ENCODE assay signal across 18 cellular contexts in the genomic region with DNA sequence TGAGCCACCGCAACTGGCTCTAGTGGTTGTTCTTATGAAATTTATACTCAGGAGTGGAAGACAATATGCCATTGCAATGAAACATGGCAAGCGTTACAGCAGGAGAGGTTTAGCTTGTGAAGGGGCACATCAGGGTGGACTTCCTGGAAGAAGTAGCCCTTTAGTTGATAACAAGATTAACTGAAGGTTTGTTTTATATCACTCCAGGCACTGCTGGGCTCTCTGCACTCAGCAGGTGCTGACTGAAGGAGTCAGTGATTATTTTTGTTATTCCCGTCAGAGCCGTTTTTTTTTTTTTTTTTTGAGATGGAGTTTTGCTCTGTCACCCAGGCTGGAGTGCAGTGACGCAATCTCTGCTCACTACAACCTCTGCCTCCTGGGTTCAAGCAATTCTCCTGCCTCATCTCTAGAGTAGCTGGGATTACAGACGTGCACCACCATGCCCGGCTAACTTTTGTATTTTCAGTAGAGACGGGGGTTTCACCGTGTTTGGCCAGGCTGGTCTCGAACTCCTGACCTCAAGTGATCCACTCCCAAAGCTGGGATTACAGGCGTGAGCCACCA.
"Had no signal": no experiment of that assay in that cellular context is flagged by ENCODE, and none has a peak within 500 bp of the region (broad histone marks: within the 10 kb centered on the region; RNA-seq: fewer than 3 reads in every experiment).

No MANE protein-coding gene starts in this region.

- H3K36me3 ChIP-seq: cardiac muscle cell, lower lobe of right lung, sigmoid colon, thyroid gland had no signal

- H3K27ac ChIP-seq: cardiac muscle cell, epithelial cell of prostate, foreskin keratinocyte, hepatocyte, lower lobe of right lung, sigmoid colon, thyroid gland had no signal

- FAIRE-seq: islet of Langerhans had no signal

- H3K27me3 Mint-ChIP-seq: activated CD4-positive, alpha-beta memory T cell treated with anti-CD3 and anti-CD28 coated beads for 36 hours; activated naive CD8-positive, alpha-beta T cell treated with anti-CD3 and anti-CD28 coated beads for 36 hours had no signal

- H3K9me3 ChIP-seq: lower lobe of right lung, sigmoid colon, thyroid gland had no signal

- H3K4me3 ChIP-seq: cardiac muscle cell, hepatocyte, lower lobe of right lung, sigmoid colon, thyroid gland had no signal

- H3K79me2 ChIP-seq: hepatocyte had no signal

- H3K27me3 ChIP-seq: foreskin keratinocyte, hepatocyte, sigmoid colon, thyroid gland had no signal

- H2AFZ ChIP-seq: hepatocyte had no signal

- H3K9me3 Mint-ChIP-seq: activated CD4-positive, alpha-beta memory T cell treated with anti-CD3 and anti-CD28 coated beads for 36 hours; stimulated activated naive B cell treated with anti-CD40 and anti-IgM and Interleukin-4, amounts not matched to agents 10 μg/mL and 1 μg/mL and 100 μg/mL, for 72 hours had no signal

- DNase-seq: activated CD4-positive, alpha-beta memory T cell treated with anti-CD3 and anti-CD28 coated beads for 36 hours; activated CD4-positive, CD25-positive, alpha-beta regulatory T cell treated with anti-CD3 and anti-CD28 coated beads, Interleukin-2, amount 50 U/mL, for 72 hours; activated naive CD4-positive, alpha-beta T cell; activated naive CD8-positive, alpha-beta T cell treated with anti-CD3 and anti-CD28 coated beads for 36 hours; activated T-cell treated with anti-CD3 and anti-CD28 coated beads for 4 hours; amniotic stem cell; foreskin keratinocyte; left colon; lower lobe of right lung; naive thymus-derived CD8-positive, alpha-beta T cell; sigmoid colon; stimulated activated CD4-positive, alpha-beta T cell treated with anti-CD3 and anti-CD28 coated beads, Interleukin-4, amount 100 ng/mL, for 24 hours; stimulated activated naive B cell treated with anti-CD40 and anti-IgM and Interleukin-4, amounts not matched to agents 10 μg/mL and 1 μg/mL and 100 μg/mL, for 72 hours; thyroid gland had no signal

- H3K4me3 Mint-ChIP-seq: activated CD4-positive, alpha-beta memory T cell treated with anti-CD3 and anti-CD28 coated beads for 36 hours; activated naive CD8-positive, alpha-beta T cell treated with anti-CD3 and anti-CD28 coated beads for 36 hours; stimulated activated naive B cell treated with anti-CD40 and anti-IgM and Interleukin-4, amounts not matched to agents 10 μg/mL and 1 μg/mL and 100 μg/mL, for 72 hours had no signal

- ATAC-seq: foreskin keratinocyte; left colon; naive thymus-derived CD8-positive, alpha-beta T cell; stimulated activated naive B cell treated with anti-CD40 and anti-IgM and Interleukin-4, amounts not matched to agents 10 μg/mL and 1 μg/mL and 100 μg/mL, for 72 hours had no signal

- H3K4me2 ChIP-seq: hepatocyte had no signal

- H3K27ac Mint-ChIP-seq: activated CD4-positive, alpha-beta memory T cell treated with anti-CD3 and anti-CD28 coated beads for 36 hours; stimulated activated naive B cell treated with anti-CD40 and anti-IgM and Interleukin-4, amounts not matched to agents 10 μg/mL and 1 μg/mL and 100 μg/mL, for 72 hours had no signal
